1 cellular context compared by ENCODE assay signal in the genomic region with DNA sequence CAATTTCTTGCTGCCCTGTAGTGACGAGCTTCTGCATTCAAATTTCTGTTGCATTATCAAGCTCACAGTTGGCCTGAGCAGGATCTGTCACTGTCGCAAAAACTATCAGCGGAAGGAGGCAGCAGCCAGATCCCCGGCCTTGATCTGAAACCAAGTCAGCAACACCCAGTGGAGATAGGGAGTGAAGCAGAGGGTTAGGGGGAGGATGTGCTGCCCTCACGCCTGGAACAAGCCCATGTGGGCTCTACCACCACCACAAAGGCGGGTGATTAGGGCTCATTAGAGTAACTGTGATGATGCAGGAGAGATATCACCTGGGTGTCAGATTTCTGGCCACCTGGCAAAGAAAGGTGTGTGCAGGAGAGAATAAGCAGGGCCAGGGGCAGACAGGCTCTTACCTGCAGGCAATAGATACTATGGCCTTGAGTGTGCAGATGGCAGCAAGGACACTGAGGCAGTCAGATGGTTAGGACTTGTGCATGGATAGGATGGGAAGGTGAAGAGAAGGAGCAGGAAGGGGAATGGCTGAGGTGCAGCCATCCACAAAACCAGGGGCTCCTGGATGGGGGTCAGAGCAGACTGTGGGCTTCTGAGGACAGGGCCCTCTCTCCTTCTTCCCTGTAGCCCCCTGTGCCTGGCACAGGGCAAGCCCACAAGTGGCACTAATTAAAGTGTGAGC.
TF ChIP-seq lines count a peak whose summit lies in the region.

No MANE protein-coding gene starts in this region.

TF ChIP-seq in SK-N-SH treated with all-trans-retinoic acid at 6 μM for 48 hours, 23 proteins besides CTCF, POLR2A, EP300 and RAD21 (continued from another document):
- TF ChIP-seq, protein P1, sequence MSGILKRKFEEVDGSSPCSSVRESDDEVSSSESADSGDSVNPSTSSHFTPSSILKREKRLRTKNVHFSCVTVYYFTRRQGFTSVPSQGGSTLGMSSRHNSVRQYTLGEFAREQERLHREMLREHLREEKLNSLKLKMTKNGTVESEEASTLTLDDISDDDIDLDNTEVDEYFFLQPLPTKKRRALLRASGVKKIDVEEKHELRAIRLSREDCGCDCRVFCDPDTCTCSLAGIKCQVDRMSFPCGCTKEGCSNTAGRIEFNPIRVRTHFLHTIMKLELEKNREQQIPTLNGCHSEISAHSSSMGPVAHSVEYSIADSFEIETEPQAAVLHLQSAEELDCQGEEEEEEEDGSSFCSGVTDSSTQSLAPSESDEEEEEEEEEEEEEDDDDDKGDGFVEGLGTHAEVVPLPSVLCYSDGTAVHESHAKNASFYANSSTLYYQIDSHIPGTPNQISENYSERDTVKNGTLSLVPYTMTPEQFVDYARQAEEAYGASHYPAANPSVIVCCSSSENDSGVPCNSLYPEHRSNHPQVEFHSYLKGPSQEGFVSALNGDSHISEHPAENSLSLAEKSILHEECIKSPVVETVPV (CRISPR knock-in tag; IDR thresholded peaks at IDR 0.05): no peak
- TF ChIP-seq TOX (CRISPR knock-in tag; IDR thresholded peaks at IDR 0.05; ENCODE audit: borderline replicate concordance) (no peak), BACH2 (CRISPR knock-in tag; IDR thresholded peaks at IDR 0.05; ENCODE audit: borderline replicate concordance) (no peak), PATZ1 (CRISPR knock-in tag; IDR thresholded peaks at IDR 0.05; ENCODE audit: borderline replicate concordance) (no peak), GLIS3 (CRISPR knock-in tag; IDR thresholded peaks at IDR 0.05) (no peak), ZNF565 (CRISPR knock-in tag; conservative IDR thresholded peaks at IDR 0.05; ENCODE audit: low read depth) (no peak)
